Comparison of ENCODE assay signal across 8 cellular contexts in the genomic region with DNA sequence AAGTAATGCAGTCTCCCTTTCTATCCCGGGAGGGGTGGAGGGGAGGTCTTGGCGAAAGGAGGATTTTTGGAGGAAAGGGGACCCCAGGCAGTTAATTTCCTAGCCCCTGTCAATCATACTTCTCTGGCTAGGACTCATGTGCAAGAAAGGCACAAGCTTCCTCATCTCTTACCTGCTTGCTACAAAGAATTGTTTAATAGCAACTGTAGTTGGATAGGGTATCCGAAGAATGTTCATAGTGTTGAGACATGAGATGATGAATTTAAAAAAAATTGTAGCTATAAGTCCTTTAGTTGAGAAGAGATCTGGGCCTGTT. TPM values are rescaled to one million over a fixed set of nuclear protein-coding genes. Genes with fewer than 3 reads are reported as not detected.
DNase-seq lines count a peak whose midpoint lies in the region; ATAC-seq and TF ChIP-seq lines count a peak whose summit lies in the region.

No MANE protein-coding gene starts in this region.

- POLR2A ChIA-PET in Panc1 (lab: Charles Lee) = no interaction called here

- H3K27ac ChIP-seq in Panc1 (ENCODE audit: low read length) (peak overlapping the region; percentile 89), esophagus squamous epithelium (peak overlapping the region; percentile 46 to 87 (median 82)), rectal smooth muscle tissue (ENCODE audit: low read depth, low read length) (no peak overlapping the region)

- no peaks in the 10 kb centered on the region; the same call in none of the 2 replicates for H3K4me1 ChIP-seq in Panc1 (ENCODE audit: control insufficient read depth, insufficient read depth, low read length)
- peaks cover 3 to 35% (median 17%) of the 10 kb centered on the region in 3 donors for H3K4me1 ChIP-seq in esophagus squamous epithelium
- peaks cover 8% of the 10 kb centered on the region for H3K4me1 ChIP-seq in rectal smooth muscle tissue (ENCODE audit: control insufficient read depth, insufficient read depth, low read length)

- H3K27me3 ChIP-seq in GM06990 (replicated peaks; ENCODE audit: control insufficient read depth, insufficient read depth, low read length) = no peaks in the 10 kb centered on the region
- H3K27me3 ChIP-seq in Panc1 (ENCODE audit: control insufficient read depth, insufficient read depth, low read length) = no peaks in the 10 kb centered on the region
- H3K27me3 ChIP-seq in esophagus squamous epithelium = no peaks in the 10 kb centered on the region
- no peaks in the 10 kb centered on the region for H3K27me3 ChIP-seq in rectal smooth muscle tissue (ENCODE audit: control insufficient read depth, insufficient read depth, low read length)

- CTCF ChIA-PET in Panc1 (lab: Charles Lee) = no interaction called here

- in situ Hi-C loops in Panc1 (cut with HindIII; ENCODE audit: low pct_unique_long_range_greater_than_20kb, low sequenced_read_pairs) = no loop called here

- intact Hi-C loops in Panc1 (cut with micrococcal nuclease; ENCODE audit: unreplicated experiment) (no loop called here), esophagus squamous epithelium (cut with DNase I) (no loop called here)

- DNase-seq in GM06990 (ENCODE audit: extremely low read depth, insufficient read length) (no peak), Panc1 (ENCODE audit: low read depth, low spot score) (no peak), esophagus squamous epithelium (lab: John Stamatoyannopoulos, UW) (no peak), GM03348 (ENCODE audit: low spot score) (no peak)

- BruUV-seq in Panc1 (replicated peaks; lab: Mats Ljungman, UMichigan) = no TSS peak

- H3K4me3 ChIP-seq in GM06990 (replicated peaks; ENCODE audit: low read depth, low read length) (peak overlapping the region; percentile 82), Panc1 (ENCODE audit: low read depth in 2 of 2, low read length in 2 of 2) (peak overlapping the region; percentile 84 to 92), esophagus squamous epithelium (peak overlapping the region; percentile 73 to 89 (median 80)), rectal smooth muscle tissue (ENCODE audit: low read length) (peak overlapping the region; percentile 100)

- TF ChIP-seq POLR2A in esophagus squamous epithelium (IDR thresholded peaks at IDR 0.05) = no peak

- no peak for ATAC-seq in Panc1
- ATAC-seq in GM21390 (IDR thresholded peaks at IDR 0.05; ENCODE audit: unreplicated experiment) = no peak
- no peak for ATAC-seq in GM21529 (IDR thresholded peaks at IDR 0.05; ENCODE audit: unreplicated experiment)
- no peak for ATAC-seq in GM18907 (IDR thresholded peaks at IDR 0.05; ENCODE audit: unreplicated experiment)

- no peaks in the 10 kb centered on the region for H3K9me3 ChIP-seq in Panc1 (ENCODE audit: control insufficient read depth, insufficient read depth, low read depth, low read length)
- no peaks in the 10 kb centered on the region for H3K9me3 ChIP-seq in esophagus squamous epithelium

- H3K9ac ChIP-seq in rectal smooth muscle tissue (ENCODE audit: low read length) = peak overlapping the region; percentile 90

- 2 to 3% methylated on average over 3 of the region's 3 CpGs for WGBS in esophagus squamous epithelium, 2 donors

- H3K36me3 ChIP-seq in GM06990 (ENCODE audit: control insufficient read depth, insufficient read depth, low read length) (no peaks in the 10 kb centered on the region; the same call in 1 of the 2 replicates), Panc1 (ENCODE audit: control insufficient read depth, insufficient read depth, low read length) (peaks cover 7% of the 10 kb centered on the region), esophagus squamous epithelium (peaks cover 0 to 14% (median 0%) of the 10 kb centered on the region in 3 donors), rectal smooth muscle tissue (ENCODE audit: control insufficient read depth, insufficient read depth, low read length) (no peaks in the 10 kb centered on the region)

- TF ChIP-seq CTCF in GM06990 (IDR thresholded peaks at IDR 0.05; ENCODE audit: insufficient read depth, low read length, poor library complexity, severe bottlenecking) = no peak
- TF ChIP-seq CTCF in Panc1 (IDR thresholded peaks at IDR 0.05) = no peak
- no peak for TF ChIP-seq CTCF in esophagus squamous epithelium (IDR thresholded peaks at IDR 0.05)

RNA-seq across cellular contexts. Expression of gene BORA, which starts 0.5 kb away (rescaled TPM):
- total RNA-seq in Panc1 (2021; ENCODE audit: unreplicated experiment) (8.0 TPM), esophagus squamous epithelium (1 to 10 TPM; 5.2 to 8.7 (median 6.2) TPM)
- polyA plus RNA-seq in Panc1 (2012; ENCODE audit: insufficient read length) = 2.5 TPM

RNA-seq across cellular contexts. Expression of gene MZT1, which starts 0.8 kb away (rescaled TPM):
- total RNA-seq in Panc1 (2021; ENCODE audit: unreplicated experiment) (9.8 TPM), esophagus squamous epithelium (10 to 100 TPM in 2 of 4 donors, 1 to 10 TPM in 2; 2.8 to 15.0 (median 9.3) TPM)
- polyA plus RNA-seq in Panc1 (2012; ENCODE audit: insufficient read length) = 3.6 TPM

RNA-seq across cellular contexts. Expression of gene DIS3, which starts 53.5 kb away (rescaled TPM):
- total RNA-seq in Panc1 (2021; ENCODE audit: unreplicated experiment) (21.8 TPM), esophagus squamous epithelium (10 to 100 TPM; 21.0 to 36.7 (median 32.5) TPM)
- 20.0 TPM for polyA plus RNA-seq in Panc1 (2012; ENCODE audit: insufficient read length)

RNA-seq across cellular contexts. Expression of gene PIBF1, which starts 53.7 kb away (rescaled TPM):
- total RNA-seq in Panc1 (2021; ENCODE audit: unreplicated experiment) (11.7 TPM), esophagus squamous epithelium (10 to 100 TPM; 10.6 to 18.7 (median 11.9) TPM)
- 4.9 TPM for polyA plus RNA-seq in Panc1 (2012; ENCODE audit: insufficient read length)
